1 cellular context compared by ENCODE assay signal in genomic region chr17:49361129-49361901, GRCh38.
TF ChIP-seq lines count a peak whose summit lies in the region.

No MANE protein-coding gene starts in this region.

TF ChIP-seq in K562, 482 proteins besides CTCF, POLR2A, EP300 and RAD21 (continued from another document and continues in another):
- TF ChIP-seq GTF3C2 (IDR thresholded peaks at IDR 0.05; ENCODE audit: borderline replicate concordance, extremely low read depth, insufficient read length) (no peak), RFX5 (IDR thresholded peaks at IDR 0.05; ENCODE audit: low read depth, low read length) (no peak), CBX8 (IDR thresholded peaks at IDR 0.05; ENCODE audit: borderline replicate concordance, extremely low read depth, low read depth, low read length, poor library complexity, severe bottlenecking) (no peak), ZNF311 (CRISPR knock-in tag; IDR thresholded peaks at IDR 0.05) (no peak), ZNF140 (CRISPR knock-in tag; IDR thresholded peaks at IDR 0.05) (no peak), MITF (IDR thresholded peaks at IDR 0.05) (no peak), GABPB2 (CRISPR knock-in tag; conservative IDR thresholded peaks at IDR 0.05) (no peak), ZNF282 (CRISPR knock-in tag; IDR thresholded peaks at IDR 0.05) (no peak), POLR2G (IDR thresholded peaks at IDR 0.05; ENCODE audit: low read depth, low read length) (peak; percentile 56; the same call in 1 of the 2 replicates), MXD1 (CRISPR knock-in tag; IDR thresholded peaks at IDR 0.05; ENCODE audit: borderline replicate concordance, poor library complexity, severe bottlenecking) (no peak), ARID2 (IDR thresholded peaks at IDR 0.05) (no peak), ATF3 (IDR thresholded peaks at IDR 0.05) (no peak), ATF3 (CRISPR knock-in tag; conservative IDR thresholded peaks at IDR 0.05) (no peak), HINFP (tag; conservative IDR thresholded peaks at IDR 0.05; ENCODE audit: low read depth) (no peak), SP1 (CRISPR knock-in tag; IDR thresholded peaks at IDR 0.05) (no peak), SAFB2 (IDR thresholded peaks at IDR 0.05; ENCODE audit: borderline replicate concordance, low read depth, low read length, severe bottlenecking) (no peak), ZBTB7A (IDR thresholded peaks at IDR 0.05; ENCODE audit: borderline replicate concordance, control insufficient read depth, low read depth, low read length) (peak; percentile 21; the same call in 1 of the 2 replicates), ZNF263 (CRISPR knock-in tag; IDR thresholded peaks at IDR 0.05; ENCODE audit: borderline replicate concordance) (0 out of 2 replicates have a peak, but pooled peaks have one; percentile 33), FOXA3 (CRISPR knock-in tag; conservative IDR thresholded peaks at IDR 0.05 in 1 of 2, IDR thresholded peaks at IDR 0.05 in 1 of 2) (no peak; a peak in 1 of 4 replicates), ELF2 (CRISPR knock-in tag; IDR thresholded peaks at IDR 0.05) (no peak), STAG1 (CRISPR knock-in tag; IDR thresholded peaks at IDR 0.05; ENCODE audit: borderline replicate concordance) (no peak), JUND (IDR thresholded peaks at IDR 0.05; ENCODE audit: borderline replicate concordance, low read depth, low read length) (no peak), JUND (tag; IDR thresholded peaks at IDR 0.05; ENCODE audit: borderline replicate concordance, low read depth, low read length) (no peak), SLC30A9 (CRISPR knock-in tag; IDR thresholded peaks at IDR 0.05) (no peak), CC2D1A (IDR thresholded peaks at IDR 0.05) (no peak), ZNF253 (CRISPR knock-in tag; conservative IDR thresholded peaks at IDR 0.05) (no peak), NCOR1 (IDR thresholded peaks at IDR 0.05) (peak; percentile 59; the same call in 1 of the 2 replicates), TEAD1 (CRISPR knock-in tag; IDR thresholded peaks at IDR 0.05) (peak in 1 of 2 experiments; percentile 28; a peak in 1 of 4 replicates), CTBP1 (IDR thresholded peaks at IDR 0.05; ENCODE audit: borderline replicate concordance) (peak; percentile 51), LARP7 (IDR thresholded peaks at IDR 0.05) (no peak), HSF4 (CRISPR knock-in tag; IDR thresholded peaks at IDR 0.05; ENCODE audit: borderline replicate concordance) (no peak), HCFC1 (IDR thresholded peaks at IDR 0.05; ENCODE audit: low read depth, low read length) (no peak), ESRRB (CRISPR knock-in tag; IDR thresholded peaks at IDR 0.05; ENCODE audit: borderline replicate concordance) (no peak), TCF3 (CRISPR knock-in tag; IDR thresholded peaks at IDR 0.05) (peak; percentile 61), TAF7 (tag; IDR thresholded peaks at IDR 0.05) (no peak), FIP1L1 (IDR thresholded peaks at IDR 0.05; ENCODE audit: low read depth, low read length, poor library complexity, severe bottlenecking) (peak; percentile 75), ZMIZ1 (IDR thresholded peaks at IDR 0.05; ENCODE audit: low read depth in 2 of 2, low read length in 2 of 2) (0 out of 4 replicates have a peak, but pooled peaks of 1 of the 2 experiments have one; percentile 31), BHLHE40 (IDR thresholded peaks at IDR 0.05; ENCODE audit: low read length) (0 out of 2 replicates have a peak, but pooled peaks have one; percentile 16), DPF2 (IDR thresholded peaks at IDR 0.05) (peak; percentile 68), ZNF232 (CRISPR knock-in tag; IDR thresholded peaks at IDR 0.05) (no peak), MAFG (tag; conservative IDR thresholded peaks at IDR 0.05) (no peak), MBD1 (CRISPR knock-in tag; IDR thresholded peaks at IDR 0.05) (no peak), SOX6 (IDR thresholded peaks at IDR 0.05) (no peak; the same call in 1 of the 2 replicates), MYC (IDR thresholded peaks at IDR 0.05; ENCODE audit: low read depth, low read length) (no peak), MYC (CRISPR knock-in tag; IDR thresholded peaks at IDR 0.05; ENCODE audit: borderline replicate concordance, low read depth) (no peak), CHAMP1 (IDR thresholded peaks at IDR 0.05) (no peak), ZNF778 (CRISPR knock-in tag; IDR thresholded peaks at IDR 0.05) (no peak), BDP1 (IDR thresholded peaks at IDR 0.05; ENCODE audit: insufficient read depth, insufficient read length) (no peak), ZNF316 (IDR thresholded peaks at IDR 0.05) (no peak), CHCHD3 (CRISPR knock-in tag; IDR thresholded peaks at IDR 0.05) (no peak), DDX20 (tag; IDR thresholded peaks at IDR 0.05; ENCODE audit: low read depth) (no peak), ZNF830 (CRISPR knock-in tag; IDR thresholded peaks at IDR 0.05) (no peak), MAFK (IDR thresholded peaks at IDR 0.05; ENCODE audit: low read length) (no peak), FOXJ3 (CRISPR knock-in tag; IDR thresholded peaks at IDR 0.05) (no peak), ZNF398 (CRISPR knock-in tag; IDR thresholded peaks at IDR 0.05) (no peak), ZNF165 (CRISPR knock-in tag; IDR thresholded peaks at IDR 0.05; ENCODE audit: borderline replicate concordance) (no peak), ZNF143 (CRISPR knock-in tag; IDR thresholded peaks at IDR 0.05) (no peak), TBP (optimal IDR thresholded peaks at IDR 0.05; ENCODE audit: low read depth, low read length) (peak; percentile 36)
